Comparison of ENCODE assay signal across 8 cellular contexts in genomic region chr17:16407911-16408588, GRCh38. TPM values are rescaled to one million over a fixed set of nuclear protein-coding genes. Genes with fewer than 3 reads are reported as not detected.
A peak's percentile ranks its signal among the peaks of the same experiment; 100 is the strongest.
DNase-seq lines count a peak whose midpoint lies in the region; ATAC-seq and TF ChIP-seq lines count a peak whose summit lies in the region.

No MANE protein-coding gene starts in this region.

- no peak overlapping the region for H3K27ac Mint-ChIP-seq in activated naive CD8-positive, alpha-beta T cell
- H3K27ac Mint-ChIP-seq in activated T-helper 1 cell treated with anti-CD3 and anti-CD28 coated beads, Interleukin-12 subunit alpha, Interleukin-12 subunit beta, Interleukin-2, Interleukin-4 antibody, amounts not matched to agents 30 ng/mL and 10 ng/mL and 1 ng/mL, durations not matched to agents 14 hours and 24 hours and 36 hours: no peak overlapping the region

- peak overlapping the region; percentile 76 for H3K27ac ChIP-seq in right cardiac atrium (ENCODE audit: low read length)

- DNase-seq in M059J (ENCODE audit: low read depth) (peak; percentile 61), right cardiac atrium (peak; percentile 64 to 91 (median 78)), retina (peak; percentile 50), T-helper 1 cell (no peak)
- no peak for DNase-seq in activated T-helper 1 cell treated with anti-CD3 and anti-CD28 coated beads, Interleukin-12 subunit alpha, Interleukin-12 subunit beta, Interleukin-2, Interleukin-4 antibody, amounts not matched to agents 30 ng/mL and 10 ng/mL and 1 ng/mL, durations not matched to agents 14 hours and 24 hours and 36 hours (ENCODE audit: low spot score)

- no peaks in the 10 kb centered on the region for H3K9me3 ChIP-seq in right cardiac atrium (ENCODE audit: control insufficient read depth, low read length)

- H3K4me3 ChIP-seq in right cardiac atrium (ENCODE audit: low read length): no peak overlapping the region

- no peaks in the 10 kb centered on the region for H3K27me3 ChIP-seq in right cardiac atrium (ENCODE audit: control insufficient read depth, insufficient read depth)

- H3K4me3 Mint-ChIP-seq in activated naive CD8-positive, alpha-beta T cell: peak overlapping the region; percentile 44
- no peak overlapping the region for H3K4me3 Mint-ChIP-seq in activated T-helper 1 cell treated with anti-CD3 and anti-CD28 coated beads, Interleukin-12 subunit alpha, Interleukin-12 subunit beta, Interleukin-2, Interleukin-4 antibody, amounts not matched to agents 30 ng/mL and 10 ng/mL and 1 ng/mL, durations not matched to agents 14 hours and 24 hours and 36 hours

- peaks cover 3% of the 10 kb centered on the region for H3K4me1 ChIP-seq in right cardiac atrium (ENCODE audit: control insufficient read depth, insufficient read depth, low read length)

- 14% methylated on average over 14 of the region's 14 CpGs for WGBS in right cardiac atrium

- H3K4me1 Mint-ChIP-seq in activated naive CD8-positive, alpha-beta T cell (ENCODE audit: low read depth): peaks cover 3% of the 10 kb centered on the region
- no peaks in the 10 kb centered on the region for H3K4me1 Mint-ChIP-seq in activated T-helper 1 cell treated with anti-CD3 and anti-CD28 coated beads, Interleukin-12 subunit alpha, Interleukin-12 subunit beta, Interleukin-2, Interleukin-4 antibody, amounts not matched to agents 30 ng/mL and 10 ng/mL and 1 ng/mL, durations not matched to agents 14 hours and 24 hours and 36 hours (ENCODE audit: low read depth)

- TF ChIP-seq POLR2A in GM18505 (IDR thresholded peaks at IDR 0.05; ENCODE audit: borderline replicate concordance, extremely low read depth, insufficient read depth, insufficient read length): peak; percentile 56

- intact Hi-C loops in right cardiac atrium (cut with DNase I): no loop called here
- intact Hi-C loops in activated T-helper 1 cell treated with anti-CD3 and anti-CD28 coated beads, Interleukin-12 subunit alpha, Interleukin-12 subunit beta, Interleukin-2, Interleukin-4 antibody, amounts not matched to agents 30 ng/mL and 10 ng/mL and 1 ng/mL, durations not matched to agents 14 hours and 24 hours and 36 hours (cut with micrococcal nuclease): no loop called here

- H3K36me3 Mint-ChIP-seq in activated naive CD8-positive, alpha-beta T cell: no peaks in the 10 kb centered on the region
- H3K36me3 Mint-ChIP-seq in activated T-helper 1 cell treated with anti-CD3 and anti-CD28 coated beads, Interleukin-12 subunit alpha, Interleukin-12 subunit beta, Interleukin-2, Interleukin-4 antibody, amounts not matched to agents 30 ng/mL and 10 ng/mL and 1 ng/mL, durations not matched to agents 14 hours and 24 hours and 36 hours (ENCODE audit: low read depth): peaks cover 1% of the 10 kb centered on the region

- no peaks in the 10 kb centered on the region for H3K9me3 Mint-ChIP-seq in activated naive CD8-positive, alpha-beta T cell (ENCODE audit: low read depth)
- H3K9me3 Mint-ChIP-seq in activated T-helper 1 cell treated with anti-CD3 and anti-CD28 coated beads, Interleukin-12 subunit alpha, Interleukin-12 subunit beta, Interleukin-2, Interleukin-4 antibody, amounts not matched to agents 30 ng/mL and 10 ng/mL and 1 ng/mL, durations not matched to agents 14 hours and 24 hours and 36 hours: no peaks in the 10 kb centered on the region

- H3K27me3 Mint-ChIP-seq in activated naive CD8-positive, alpha-beta T cell: peaks cover 3% of the 10 kb centered on the region
- peaks cover 15% of the 10 kb centered on the region for H3K27me3 Mint-ChIP-seq in activated T-helper 1 cell treated with anti-CD3 and anti-CD28 coated beads, Interleukin-12 subunit alpha, Interleukin-12 subunit beta, Interleukin-2, Interleukin-4 antibody, amounts not matched to agents 30 ng/mL and 10 ng/mL and 1 ng/mL, durations not matched to agents 14 hours and 24 hours and 36 hours (ENCODE audit: insufficient read depth)

- ATAC-seq in GM18505 (IDR thresholded peaks at IDR 0.05; ENCODE audit: unreplicated experiment) (peak; percentile 86), GM21786 (IDR thresholded peaks at IDR 0.05; ENCODE audit: unreplicated experiment) (peak; percentile 92), right cardiac atrium (peak; percentile 59 to 64)

RNA-seq across cellular contexts. Expression of gene TRPV2, which starts 7.3 kb away (rescaled TPM):
- 2.5 and 4.1 TPM in 2 replicates for total RNA-seq in M059J (2014; rRNA removed; shearing (Covaris generic))
- total RNA-seq in right cardiac atrium: 10 to 100 TPM in 3 of 4 donors, 1 to 10 TPM in 1; 7.1 to 19.6 (median 10.7) TPM
- polyA plus RNA-seq in right cardiac atrium: 5.2 TPM
- total RNA-seq in activated T-helper 1 cell treated with anti-CD3 and anti-CD28 coated beads, Interleukin-12 subunit alpha, Interleukin-12 subunit beta, Interleukin-2, Interleukin-4 antibody, amounts not matched to agents 30 ng/mL and 10 ng/mL and 1 ng/mL, durations not matched to agents 14 hours and 24 hours and 36 hours: 38.2 and 42.2 TPM in 2 replicates

RNA-seq across cellular contexts. Expression of gene UBB, which starts 27.2 kb away (rescaled TPM):
- total RNA-seq in M059J (2014; rRNA removed; shearing (Covaris generic)): 1,843 and 2,251 TPM in 2 replicates
- total RNA-seq in right cardiac atrium: 1,000 to 10,000 TPM; 1,353 to 1,780 (median 1,568) TPM
- polyA plus RNA-seq in right cardiac atrium: 1,446 TPM
- 1,933 and 1,974 TPM in 2 replicates for total RNA-seq in activated T-helper 1 cell treated with anti-CD3 and anti-CD28 coated beads, Interleukin-12 subunit alpha, Interleukin-12 subunit beta, Interleukin-2, Interleukin-4 antibody, amounts not matched to agents 30 ng/mL and 10 ng/mL and 1 ng/mL, durations not matched to agents 14 hours and 24 hours and 36 hours

RNA-seq across cellular contexts. Expression of gene CENPV, which starts 54.8 kb away (rescaled TPM):
- total RNA-seq in M059J (2014; rRNA removed; shearing (Covaris generic)): 9.2 and 10.5 TPM in 2 replicates
- 10 to 100 TPM; 16.4 to 19.2 (median 18.8) TPM for total RNA-seq in right cardiac atrium
- polyA plus RNA-seq in right cardiac atrium: 14.5 TPM
- 47.1 and 54.7 TPM in 2 replicates for total RNA-seq in activated T-helper 1 cell treated with anti-CD3 and anti-CD28 coated beads, Interleukin-12 subunit alpha, Interleukin-12 subunit beta, Interleukin-2, Interleukin-4 antibody, amounts not matched to agents 30 ng/mL and 10 ng/mL and 1 ng/mL, durations not matched to agents 14 hours and 24 hours and 36 hours

Comparison
In these comparisons a context has a peak if more than half of its experiments do, and no peak if none do; other contexts are left out.
1. DNase-seq: peak in M059J (single experiment), right cardiac atrium (3 of 3) and retina (single experiment); none in T-helper 1 cell (0 of 5) and activated T-helper 1 cell treated with anti-CD3 and anti-CD28 coated beads, Interleukin-12 subunit alpha, Interleukin-12 subunit beta, Interleukin-2, Interleukin-4 antibody, amounts not matched to agents 30 ng/mL and 10 ng/mL and 1 ng/mL, durations not matched to agents 14 hours and 24 hours and 36 hours (single experiment).
2. Peak in every context shown above with its lines, with median percentiles within 50 percentile points of each other: ATAC-seq.